ENCODE assay signal across 6 cellular contexts in genomic region chr16:70142739-70143138, GRCh38. TPM values are rescaled to one million over a fixed set of nuclear protein-coding genes. Genes with fewer than 3 reads are reported as not detected.
"Had no signal": no experiment of that assay in that cellular context is flagged by ENCODE, and none has a peak within 500 bp of the region (broad histone marks: within the 10 kb centered on the region; RNA-seq: fewer than 3 reads in every experiment).

No MANE protein-coding gene starts in this region.

RNA-seq across cellular contexts. Expression of gene CLEC18C, which starts 30.8 kb away (rescaled TPM):
- total RNA-seq: OCI-LY7, Right ventricle myocardium inferior, Right ventricle myocardium superior, RPMI7951, SJSA1, SK-MEL-5 had no signal
